8 cellular contexts compared by ENCODE assay signal in the genomic region with DNA sequence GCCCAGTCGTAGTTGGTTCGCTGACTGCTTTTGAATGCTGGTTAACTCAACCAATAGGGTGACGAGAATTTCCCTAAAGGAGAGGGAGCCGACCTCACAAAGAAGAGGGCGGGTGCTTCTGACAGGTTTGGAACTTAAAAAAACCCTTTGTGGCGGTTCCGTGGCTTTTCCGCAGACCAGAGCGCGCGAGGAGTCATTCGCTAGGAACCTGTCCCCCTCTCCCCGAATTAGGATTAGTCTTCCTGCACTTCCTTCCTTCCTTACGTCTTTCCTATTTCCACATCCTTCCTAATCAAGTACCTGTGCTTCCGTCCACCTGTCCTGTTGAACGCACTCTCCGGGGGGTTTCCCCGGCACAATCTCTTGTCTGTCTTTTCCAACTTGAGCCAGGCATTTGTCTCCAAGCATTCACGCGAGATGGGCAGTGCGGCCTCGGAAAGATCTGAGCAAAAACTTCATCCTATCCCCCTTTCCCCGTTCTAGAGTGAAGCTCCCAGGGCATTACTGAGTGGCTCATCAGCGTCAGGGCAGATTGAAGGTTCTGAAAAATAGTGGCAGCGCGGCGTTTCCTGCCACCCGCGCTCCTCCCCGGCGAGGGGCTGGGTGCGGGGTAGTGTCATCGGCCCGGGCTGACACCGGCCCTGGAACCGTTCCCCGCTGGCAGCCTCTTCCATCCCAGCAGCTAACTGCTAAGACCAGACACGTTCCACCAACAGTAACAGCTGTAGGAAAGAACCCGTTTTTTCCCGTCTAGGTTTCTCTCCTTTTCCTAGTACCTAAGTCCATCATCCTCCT. TPM values are rescaled to one million over a fixed set of nuclear protein-coding genes. Genes with fewer than 3 reads are reported as not detected.
DNase-seq lines count a peak whose midpoint lies in the region; ATAC-seq and TF ChIP-seq lines count a peak whose summit lies in the region.

No MANE protein-coding gene starts in this region.

- peak overlapping the region; percentile 92 for H3K27ac Mint-ChIP-seq in progenitor cell of endocrine pancreas

- peak overlapping the region; percentile 96 for H3K27ac ChIP-seq in left ventricle myocardium inferior (replicated peaks)

- TF ChIP-seq CTCF in GM13976 (IDR thresholded peaks at IDR 0.05; ENCODE audit: borderline replicate concordance, control extremely low read depth, extremely low read depth, insufficient read depth, missing control alignments) (no peak), left ventricle myocardium inferior (IDR thresholded peaks at IDR 0.05; ENCODE audit: borderline replicate concordance) (no peak), progenitor cell of endocrine pancreas (IDR thresholded peaks at IDR 0.05; ENCODE audit: unreplicated experiment) (no peak)

- H3K36me3 Mint-ChIP-seq in progenitor cell of endocrine pancreas (ENCODE audit: insufficient read depth): no peaks in the 10 kb centered on the region

- no peaks in the 10 kb centered on the region for H3K27me3 ChIP-seq in left ventricle myocardium inferior (ENCODE audit: low read depth)

- no peaks in the 10 kb centered on the region for H3K27me3 Mint-ChIP-seq in progenitor cell of endocrine pancreas

- H3K4me1 Mint-ChIP-seq in progenitor cell of endocrine pancreas (ENCODE audit: low read depth): peaks cover 15% of the 10 kb centered on the region

- no peaks in the 10 kb centered on the region for H3K9me3 ChIP-seq in left ventricle myocardium inferior (replicated peaks)

- no peaks in the 10 kb centered on the region for H3K9me3 Mint-ChIP-seq in progenitor cell of endocrine pancreas (ENCODE audit: low read depth)

- DNase-seq in GM13976 (ENCODE audit: low spot score): peak; percentile 87
- peak; percentile 93 for DNase-seq in NCI-H1436 treated with DMSO at 0.1 percent for 48 hours (lab: John Stamatoyannopoulos, UW)
- peak; percentile 64 to 94 (median 78) for DNase-seq in T-helper 1 cell
- DNase-seq in amniotic stem cell (lab: John Stamatoyannopoulos, UW): peak; percentile 91
- DNase-seq in left ventricle myocardium inferior: peak; percentile 73
- DNase-seq in progenitor cell of endocrine pancreas (ENCODE audit: low spot score, unreplicated experiment): peak; percentile 48
- DNase-seq in ureter (ENCODE audit: low spot score): peak; percentile 92

- H3K36me3 ChIP-seq in left ventricle myocardium inferior: no peaks in the 10 kb centered on the region

- intact Hi-C loops in left ventricle myocardium inferior (cut with micrococcal nuclease): no loop called here

- in situ Hi-C loops in GM13976 (cut with MboI; ENCODE audit: low sequenced_read_pairs, unreplicated experiment): no loop called here

- ATAC-seq in HG02852 (IDR thresholded peaks at IDR 0.05; ENCODE audit: unreplicated experiment): peak; percentile 78

- peaks cover 42% of the 10 kb centered on the region for H3K4me1 ChIP-seq in left ventricle myocardium inferior

- peak overlapping the region; percentile 84 for H3K4me3 ChIP-seq in left ventricle myocardium inferior

- peak overlapping the region; percentile 91 for H3K4me3 Mint-ChIP-seq in progenitor cell of endocrine pancreas (ENCODE audit: low read depth)

RNA-seq across cellular contexts. Expression of gene STXBP5, which starts 1.5 kb away (rescaled TPM):
- 14.4 TPM for total RNA-seq in left ventricle myocardium inferior
- 43.0 and 43.7 TPM in 2 replicates for total RNA-seq in progenitor cell of endocrine pancreas
- total RNA-seq in ureter: 33.8 TPM

Comparison
In these comparisons a context has a peak if more than half of its experiments do, and no peak if none do; other contexts are left out.
1. Peak in every context shown above with its lines: DNase-seq, ATAC-seq, H3K4me3 ChIP-seq and H3K27ac ChIP-seq.